Comparison of ENCODE assay signal across 8 cellular contexts in genomic region chr2:47174731-47175361, GRCh38. TPM values are rescaled to one million over a fixed set of nuclear protein-coding genes. Genes with fewer than 3 reads are reported as not detected.
DNase-seq lines count a peak whose midpoint lies in the region; TF ChIP-seq lines count a peak whose summit lies in the region.

No MANE protein-coding gene starts in this region.

- no peak for TF ChIP-seq CTCF in C4-2B (conservative IDR thresholded peaks at IDR 0.05)
- TF ChIP-seq CTCF in H9 (conservative IDR thresholded peaks at IDR 0.05): no peak
- TF ChIP-seq CTCF in MCF 10A (IDR thresholded peaks at IDR 0.05; ENCODE audit: unreplicated experiment): no peak

- H3K4me1 Mint-ChIP-seq in H9 (peaks cover 64 to 67% of the 10 kb centered on the region in 2 experiments), MCF 10A (ENCODE audit: insufficient read depth, unreplicated experiment) (peaks cover 27% of the 10 kb centered on the region)

- H2BK20ac ChIP-seq in H9 (ENCODE audit: low read depth, low read length, poor library complexity, severe bottlenecking): no peak overlapping the region

- no peak overlapping the region for H3K18ac ChIP-seq in H9 (ENCODE audit: insufficient read length, low read depth, low read length)

- H3K9ac ChIP-seq in H9 (ENCODE audit: extremely low read depth, insufficient read length, low read length): peak overlapping the region; percentile 82

- no CpG with 5 or more reads among the region's 15 CpGs for WGBS in H9 (ENCODE audit: extremely low coverage, insufficient read length, low lambda C conversion rate)

- peak overlapping the region; percentile 90 to 100 for H3K4me3 Mint-ChIP-seq in H9
- H3K4me3 Mint-ChIP-seq in MCF 10A (ENCODE audit: unreplicated experiment): peak overlapping the region; percentile 100

- intact Hi-C loops in MCF 10A (cut with micrococcal nuclease): no loop called here

- no peak overlapping the region for H4K91ac ChIP-seq in H9 (ENCODE audit: insufficient read length, low read depth, low read length)

- H3K27me3 Mint-ChIP-seq in H9 (ENCODE audit: low read depth) (peaks cover 2% of the 10 kb centered on the region), MCF 10A (ENCODE audit: insufficient read depth, unreplicated experiment) (no peaks in the 10 kb centered on the region)

- peaks cover 4 to 7% of the 10 kb centered on the region in 2 experiments; a peak in 4 of 5 replicates for H3K9me3 Mint-ChIP-seq in H9
- H3K9me3 Mint-ChIP-seq in MCF 10A (ENCODE audit: unreplicated experiment): no peaks in the 10 kb centered on the region

- peak overlapping the region; percentile 98 for H3K4me2 ChIP-seq in H9 (ENCODE audit: insufficient read depth, insufficient read length, low read length)

- H2BK5ac ChIP-seq in H9 (ENCODE audit: insufficient read length, low read length): no peak overlapping the region

- POLR2A ChIA-PET in MCF 10A (lab: Yijun Ruan, JAX): interaction anchor here (0.6 to 1.4 kb wide), 7 partner anchors 9 to 205 kb away, joined by 3 to 8 read pairs (median 4); no protein-coding TSS in a partner anchor

- H3K23ac ChIP-seq in H9 (ENCODE audit: insufficient read length, low read depth, low read length): no peak overlapping the region

- H3K14ac ChIP-seq in H9 (ENCODE audit: insufficient read depth, low read length): no peak overlapping the region

- H2AK5ac ChIP-seq in H9 (ENCODE audit: insufficient read length, low read length): no peak overlapping the region

- no peaks in the 10 kb centered on the region for H4K20me1 ChIP-seq in H9 (ENCODE audit: control insufficient read depth, insufficient read depth, insufficient read length)

- peak overlapping the region; percentile 100 for H3K27ac ChIP-seq in C4-2B
- H3K27ac ChIP-seq in H9 (ENCODE audit: insufficient read length, low read depth, low read length): no peak overlapping the region
- H3K27ac ChIP-seq in layer of hippocampus (ENCODE audit: low read depth, low read length): peak overlapping the region; percentile 99

- no peak overlapping the region for H4K8ac ChIP-seq in H9 (replicated peaks; ENCODE audit: insufficient read length, low read depth, low read length)

- peaks cover 46% of the 10 kb centered on the region for H3K79me2 ChIP-seq in H9 (ENCODE audit: insufficient read depth, low read length)

- no peak overlapping the region for H3K4ac ChIP-seq in H9 (ENCODE audit: low read depth, low read length)

- no peak overlapping the region for H2BK15ac ChIP-seq in H9 (ENCODE audit: low read depth, low read length)

- peaks cover 16% of the 10 kb centered on the region; the same call in 1 of the 2 replicates for H3K4me1 ChIP-seq in H9 (ENCODE audit: insufficient read depth, low read length)

- no TSS peak for BruUV-seq in MCF 10A (replicated peaks; lab: Mats Ljungman, UMichigan)

- H3K27ac Mint-ChIP-seq in H9: peak overlapping the region; percentile 40 to 95 (median 91); a peak in 5 of 7 replicates
- H3K27ac Mint-ChIP-seq in MCF 10A (ENCODE audit: low read depth, unreplicated experiment): peak overlapping the region; percentile 99

- H3T11ph ChIP-seq in H9 (ENCODE audit: low read length): no peak overlapping the region

- H3K9me3 ChIP-seq in H9 (ENCODE audit: control insufficient read depth, low read depth, low read length): no peaks in the 10 kb centered on the region

- peaks cover 13% of the 10 kb centered on the region for H3K23me2 ChIP-seq in H9 (ENCODE audit: insufficient read length, low read depth, low read length, poor library complexity, severe bottlenecking)

- CTCF ChIA-PET in MCF 10A (lab: Yijun Ruan, JAX): interaction anchor here (0.6 to 1.0 kb wide), 9 partner anchors 11 to 211 kb away, joined by 3 read pairs; no protein-coding TSS in a partner anchor

- H2BK12ac ChIP-seq in H9 (ENCODE audit: insufficient read length, low read depth, low read length): no peak overlapping the region

- H3K27me3 ChIP-seq in H9 (ENCODE audit: insufficient read depth, low read length): no peaks in the 10 kb centered on the region
- no peaks in the 10 kb centered on the region for H3K27me3 ChIP-seq in layer of hippocampus (ENCODE audit: control insufficient read depth, insufficient read depth, low read length)

- H3K79me1 ChIP-seq in H9 (ENCODE audit: insufficient read depth, low read depth, low read length, poor library complexity, severe bottlenecking): no peaks in the 10 kb centered on the region

- DNase-seq in H9 (no peak), MCF 10A (ENCODE audit: unreplicated experiment) (peak; percentile 93), cerebellar nuclear complex (lab: John Stamatoyannopoulos, UW) (no peak), NCI-H128 (lab: John Stamatoyannopoulos, UW; ENCODE audit: unreplicated experiment) (no peak)
- DNase-seq in stimulated activated naive CD4-positive, alpha-beta T cell (lab: John Stamatoyannopoulos, UW): peak in 5 of 6 experiments; percentile 15 to 35 (median 18)

- H4K5ac ChIP-seq in H9 (ENCODE audit: insufficient read length, low read depth, low read length): no peak overlapping the region

- H2AFZ ChIP-seq in H9 (ENCODE audit: low read length): no peak overlapping the region

- no peak overlapping the region for H2BK120ac ChIP-seq in H9 (ENCODE audit: low read depth, low read length, poor library complexity, severe bottlenecking)

- H3K36me3 Mint-ChIP-seq in H9 (ENCODE audit: insufficient read depth in 1 of 3, low read depth in 3 of 3) (peaks cover 11 to 28% (median 25%) of the 10 kb centered on the region in 3 experiments), MCF 10A (ENCODE audit: insufficient read depth, unreplicated experiment) (peaks cover 37% of the 10 kb centered on the region)

- H3K56ac ChIP-seq in H9 (ENCODE audit: insufficient read length, low read depth, low read length): no peak overlapping the region

TF ChIP-seq in PFSK-1, 5 proteins besides CTCF, POLR2A, EP300 and RAD21:
- TF ChIP-seq FOXP2 (optimal IDR thresholded peaks at IDR 0.05; ENCODE audit: borderline replicate concordance, extremely low read depth, extremely low read length, insufficient read depth) (no peak), POLR2AphosphoS5 (IDR thresholded peaks at IDR 0.05; ENCODE audit: low read depth, low read length) (peak; percentile 77), TAF1 (IDR thresholded peaks at IDR 0.05; ENCODE audit: borderline replicate concordance, insufficient read depth, low read length) (peak; percentile 32; the same call in 1 of the 2 replicates), REST (IDR thresholded peaks at IDR 0.05; ENCODE audit: insufficient read depth in 1 of 2, low read depth in 2 of 2, low read length in 2 of 2) (0 out of 4 replicates have a peak, but pooled peaks of 1 of the 2 experiments have one; percentile 8), SIN3A (IDR thresholded peaks at IDR 0.05; ENCODE audit: borderline replicate concordance, insufficient read depth, low read length) (peak; percentile 94; the same call in 1 of the 2 replicates)

RNA-seq across cellular contexts. Expression of gene CALM2, which starts 1.5 kb away (rescaled TPM):
- total RNA-seq in H9 (2021): 462 and 466 TPM in 2 replicates
- 1,365 TPM for polyA plus RNA-seq in PFSK-1 (2012; ENCODE audit: insufficient read length, low read depth)
- 486 and 604 TPM in 2 replicates for total RNA-seq in MCF 10A (2022)

RNA-seq across cellular contexts. Expression of gene STPG4, which starts 19.7 kb away (rescaled TPM):
- 0.13 and 0.42 TPM in 2 replicates for total RNA-seq in H9 (2021)
- polyA plus RNA-seq in PFSK-1 (2012; ENCODE audit: insufficient read length, low read depth): not detected
- 0.83 TPM in 1 of 2 replicates, not detected in the other for total RNA-seq in MCF 10A (2022)

Comparison
In these comparisons a context has a peak if more than half of its experiments do, and no peak if none do; other contexts are left out.
1. DNase-seq: peak in MCF 10A (single experiment) and stimulated activated naive CD4-positive, alpha-beta T cell (5 of 6); none in H9 (single experiment), cerebellar nuclear complex (0 of 2) and NCI-H128 (single experiment).